In genomic region chr22:39076586-39077512, GRCh38 we compare ENCODE assay signal across 8 cellular contexts. TPM values are rescaled to one million over a fixed set of nuclear protein-coding genes. Genes with fewer than 3 reads are reported as not detected.
A peak's percentile ranks its signal among the peaks of the same experiment; 100 is the strongest.
DNase-seq lines count a peak whose midpoint lies in the region; ATAC-seq and TF ChIP-seq lines count a peak whose summit lies in the region.
"Not testable (repeated sequence)": the region's sequence is repeated elsewhere in the genome, so short reads cannot be mapped to it uniquely, and the experiment has no call there.

APOBEC3G (plus strand) TSS chr22:39077275; CDS start chr22:39077362, 87 bp downstream.

- peak within 1 kb of the TSS; percentile 53 to 97 (median 82) for H3K27ac ChIP-seq in skin epidermis

- ATAC-seq in GM19023 (IDR thresholded peaks at IDR 0.05; ENCODE audit: unreplicated experiment) = peak; percentile 80
- ATAC-seq in HG02970 (IDR thresholded peaks at IDR 0.05; ENCODE audit: low FRiP score, unreplicated experiment) = peak; percentile 60
- peak; percentile 89 for ATAC-seq in left lobe of liver

- H3K4me3 ChIP-seq in AG09309 (ENCODE audit: control insufficient read depth, low read depth, low read length) (peak within 1 kb of the TSS; percentile 45), skin epidermis (peak within 1 kb of the TSS; percentile 23 to 54 (median 38))

- DNase-seq in AG09309 (ENCODE audit: low read depth) (peak; percentile 5), NOMO-1 treated with dmso at 0.1 percent for 144 hours (lab: John Stamatoyannopoulos, UW; ENCODE audit: unreplicated experiment) (peak; percentile 44)
- DNase-seq in activated CD8-positive, alpha-beta memory T cell treated with anti-CD3 and anti-CD28 coated beads for 24 hours = peak; percentile 85
- DNase-seq in effector CD8-positive, alpha-beta T cell (lab: John Stamatoyannopoulos, UW) = peak; percentile 9
- DNase-seq in left lobe of liver (ENCODE audit: low spot score) = not testable (repeated sequence)

- TF ChIP-seq CTCF in AG09309 (IDR thresholded peaks at IDR 0.05; ENCODE audit: control insufficient read depth, insufficient read depth, low read depth, low read length, missing control alignments) = not testable (repeated sequence)

RNA-seq across cellular contexts. Expression of gene APOBEC3G, which starts in this region (rescaled TPM):
- total RNA-seq in left lobe of liver = 1.3 TPM
